In genomic region chr1:230281531-230281930, GRCh38 we compare ENCODE assay signal across 17 cellular contexts.
A peak's percentile ranks its signal among the peaks of the same experiment; 100 is the strongest.
DNase-seq lines count a peak whose midpoint lies in the region; ATAC-seq and TF ChIP-seq lines count a peak whose summit lies in the region.
"Had no signal": no experiment of that assay in that cellular context is flagged by ENCODE, and none has a peak within 500 bp of the region (broad histone marks: within the 10 kb centered on the region; RNA-seq: fewer than 3 reads in every experiment).

No MANE protein-coding gene starts in this region.

- WGBS in IMR-90 (ENCODE audit: extremely low coverage in 2 of 2, insufficient read length in 1 of 2), 2 experiments = no CpG with 5 or more reads among the region's 19 CpGs

- H4K20me1 ChIP-seq in IMR-90 (ENCODE audit: insufficient read depth, low read length) = no peaks in the 10 kb centered on the region
- peaks cover 3% of the 10 kb centered on the region for H4K20me1 ChIP-seq in osteoblast (ENCODE audit: insufficient read depth, low read length)

- H2BK15ac ChIP-seq in IMR-90 (ENCODE audit: low read depth, low read length) = no peak overlapping the region

- POLR2A ChIA-PET in IMR-90 (lab: Charles Lee; ENCODE audit: unreplicated experiment) (no interaction called here), T-cell (lab: Charles Lee) (interaction anchor here in 1 of 2 donors (0.6 kb wide), 1 partner anchor 12 kb away, joined by 4 read pairs; no protein-coding TSS in a partner anchor)
- POLR2A ChIA-PET in activated naive CD8-positive, alpha-beta T cell treated with anti-CD3 and anti-CD28 coated beads, Interleukin-2, amount 10 ng/mL, durations not matched to agents 7 days and 5 days (lab: Charles Lee) = no interaction called here

- H3K4me1 Mint-ChIP-seq in CD4-positive, CD25-positive, alpha-beta regulatory T cell = peaks cover 0 to 18% (median 3%) of the 10 kb centered on the region in 4 donors
- peaks cover 29% of the 10 kb centered on the region for H3K4me1 Mint-ChIP-seq in activated naive CD8-positive, alpha-beta T cell treated with anti-CD3 and anti-CD28 coated beads, Interleukin-2, amount 10 ng/mL, durations not matched to agents 7 days and 5 days
- H3K4me1 Mint-ChIP-seq in T-cell = peaks cover 22 to 36% (median 35%) of the 10 kb centered on the region in 3 donors
- H3K4me1 Mint-ChIP-seq: central memory CD8-positive, alpha-beta T cell had no signal

- intact Hi-C loops in IMR-90 (cut with micrococcal nuclease) = no loop called here

- H3K27ac ChIP-seq in CD4-positive, CD25-positive, alpha-beta regulatory T cell (ENCODE audit: insufficient read depth, low read length, poor library complexity, severe bottlenecking) = no peak overlapping the region
- no peak overlapping the region for H3K27ac ChIP-seq in IMR-90 (ENCODE audit: insufficient read depth, low read length)
- no peak overlapping the region for H3K27ac ChIP-seq in osteoblast (ENCODE audit: low read depth, low read length)
- H3K27ac ChIP-seq: gastroesophageal sphincter had no signal

- H3K4ac ChIP-seq in IMR-90 (ENCODE audit: low read depth, low read length) = no peak overlapping the region

- H3K27ac Mint-ChIP-seq in CD4-positive, CD25-positive, alpha-beta regulatory T cell = peak overlapping the region in 2 of 3 donors; percentile 15 to 62
- H3K27ac Mint-ChIP-seq in activated naive CD8-positive, alpha-beta T cell treated with anti-CD3 and anti-CD28 coated beads, Interleukin-2, amount 10 ng/mL, durations not matched to agents 7 days and 5 days = peak overlapping the region; percentile 38
- peak overlapping the region in 1 of 2 donors; percentile 66 for H3K27ac Mint-ChIP-seq in T-cell

- no peaks in the 10 kb centered on the region for H3K27me3 Mint-ChIP-seq in CD4-positive, CD25-positive, alpha-beta regulatory T cell
- H3K27me3 Mint-ChIP-seq in activated naive CD8-positive, alpha-beta T cell treated with anti-CD3 and anti-CD28 coated beads, Interleukin-2, amount 10 ng/mL, durations not matched to agents 7 days and 5 days = no peaks in the 10 kb centered on the region
- H3K27me3 Mint-ChIP-seq in T-cell = no peaks in the 10 kb centered on the region
- H3K27me3 Mint-ChIP-seq: central memory CD8-positive, alpha-beta T cell had no signal

- no TSS peak for BruUV-seq in IMR-90 (replicated peaks; lab: Mats Ljungman, UMichigan)

- no peak overlapping the region for H3K9ac ChIP-seq in IMR-90 (ENCODE audit: low read depth, low read length)

- no peak overlapping the region for H2AK5ac ChIP-seq in IMR-90 (ENCODE audit: low read depth, low read length)

- H3K18ac ChIP-seq in IMR-90 (ENCODE audit: low read depth, low read length) = no peak overlapping the region

- H3K4me2 ChIP-seq in IMR-90 (ENCODE audit: low read depth, low read length) (no peak overlapping the region), osteoblast (ENCODE audit: insufficient read depth, low read length) (no peak overlapping the region)

- no peak overlapping the region for H3K23ac ChIP-seq in IMR-90 (ENCODE audit: low read depth, low read length)

- H3K14ac ChIP-seq in IMR-90 (replicated peaks; ENCODE audit: low read depth, low read length) = no peak overlapping the region

- H3K36me3 ChIP-seq in CD4-positive, CD25-positive, alpha-beta regulatory T cell (ENCODE audit: control insufficient read depth, insufficient read depth, low read length) = peaks cover 3% of the 10 kb centered on the region
- peaks cover 36% of the 10 kb centered on the region for H3K36me3 ChIP-seq in IMR-90 (ENCODE audit: control insufficient read depth, insufficient read depth, low read length)
- peaks cover 32% of the 10 kb centered on the region for H3K36me3 ChIP-seq in osteoblast (ENCODE audit: insufficient read depth, low read length)

- H3K9me3 ChIP-seq in CD4-positive, CD25-positive, alpha-beta regulatory T cell (ENCODE audit: control insufficient read depth in 2 of 2, low read length in 2 of 2) = no peaks in the 10 kb centered on the region
- H3K9me3 ChIP-seq in IMR-90 (ENCODE audit: control insufficient read depth, insufficient read depth, low read length) (no peaks in the 10 kb centered on the region), osteoblast (ENCODE audit: low read depth, low read length) (no peaks in the 10 kb centered on the region)
- H3K9me3 ChIP-seq: gastroesophageal sphincter had no signal

- peaks cover 6% of the 10 kb centered on the region for H3K4me1 ChIP-seq in CD4-positive, CD25-positive, alpha-beta regulatory T cell (ENCODE audit: control insufficient read depth, insufficient read depth, low read length, poor library complexity, severe bottlenecking)
- H3K4me1 ChIP-seq in IMR-90 (ENCODE audit: control insufficient read depth, insufficient read depth, low read length) = no peaks in the 10 kb centered on the region
- H3K4me1 ChIP-seq in osteoblast (ENCODE audit: insufficient read depth, low read length) = no peaks in the 10 kb centered on the region

- no peak overlapping the region for H3K4me3 ChIP-seq in CD4-positive, CD25-positive, alpha-beta regulatory T cell (ENCODE audit: low read depth, low read length)
- H3K4me3 ChIP-seq in IMR-90 (ENCODE audit: insufficient read depth, low read depth, low read length) (no peak overlapping the region), osteoblast (ENCODE audit: insufficient read depth, low read length) (no peak overlapping the region)
- H3K4me3 ChIP-seq: gastroesophageal sphincter had no signal

- no peaks in the 10 kb centered on the region for H3K27me3 ChIP-seq in CD4-positive, CD25-positive, alpha-beta regulatory T cell (ENCODE audit: control insufficient read depth, insufficient read depth, low read length)
- H3K27me3 ChIP-seq in IMR-90 (ENCODE audit: control insufficient read depth, insufficient read depth, low read length) = no peaks in the 10 kb centered on the region
- H3K27me3 ChIP-seq in osteoblast (ENCODE audit: insufficient read depth, low read length) = peaks cover 3% of the 10 kb centered on the region
- H3K27me3 ChIP-seq: gastroesophageal sphincter had no signal

- H2AK9ac ChIP-seq in IMR-90 (replicated peaks; ENCODE audit: low read depth, low read length, poor library complexity) = no peak overlapping the region

- no peak overlapping the region for H3K56ac ChIP-seq in IMR-90 (ENCODE audit: extremely low read depth, insufficient read depth, low read length)

- no peak overlapping the region for H2BK5ac ChIP-seq in IMR-90 (ENCODE audit: low read depth, low read length, poor library complexity, severe bottlenecking)

- H3K9me3 Mint-ChIP-seq in CD4-positive, CD25-positive, alpha-beta regulatory T cell = no peaks in the 10 kb centered on the region
- no peaks in the 10 kb centered on the region for H3K9me3 Mint-ChIP-seq in activated naive CD8-positive, alpha-beta T cell treated with anti-CD3 and anti-CD28 coated beads, Interleukin-2, amount 10 ng/mL, durations not matched to agents 7 days and 5 days
- H3K9me3 Mint-ChIP-seq in T-cell = no peaks in the 10 kb centered on the region
- H3K9me3 Mint-ChIP-seq: central memory CD8-positive, alpha-beta T cell; T-helper 1 cell treated with Interleukin-12 subunit alpha and Interleukin-12 subunit beta and Interleukin-4 antibody, amounts not matched to agents 30 μg/mL and 1 μg/mL, for 36 hours had no signal

- H3K9me1 ChIP-seq in IMR-90 (ENCODE audit: insufficient read depth, low read length) = no peaks in the 10 kb centered on the region

- H4K5ac ChIP-seq in IMR-90 (ENCODE audit: low read depth, low read length) = no peak overlapping the region

- in situ Hi-C loops in IMR-90 (cut with MboI; ENCODE audit: low sequenced_read_pairs) = no loop called here

- CTCF ChIA-PET in IMR-90 (lab: Yijun Ruan, JAX) (no interaction called here), T-cell (lab: Charles Lee) (no interaction called here)

- H3K4me3 Mint-ChIP-seq in CD4-positive, CD25-positive, alpha-beta regulatory T cell = no peak overlapping the region
- no peak overlapping the region for H3K4me3 Mint-ChIP-seq in activated naive CD8-positive, alpha-beta T cell treated with anti-CD3 and anti-CD28 coated beads, Interleukin-2, amount 10 ng/mL, durations not matched to agents 7 days and 5 days
- no peak overlapping the region for H3K4me3 Mint-ChIP-seq in T-cell
- H3K4me3 Mint-ChIP-seq: central memory CD8-positive, alpha-beta T cell; T-helper 1 cell treated with Interleukin-12 subunit alpha and Interleukin-12 subunit beta and Interleukin-4 antibody, amounts not matched to agents 30 μg/mL and 1 μg/mL, for 36 hours had no signal

- no peak for TF ChIP-seq CTCF in IMR-90 (conservative IDR thresholded peaks at IDR 0.05; ENCODE audit: low read depth, low read length)
- TF ChIP-seq CTCF in osteoblast (IDR thresholded peaks at IDR 0.05; ENCODE audit: extremely low read depth, low read depth, low read length) = no peak

- H3K79me1 ChIP-seq in IMR-90 (ENCODE audit: low read depth in 1 of 2, low read length in 2 of 2) = no peaks in the 10 kb centered on the region; a peak in 1 of 4 replicates

- dilution Hi-C loops in IMR-90 (cut with HindIII; ENCODE audit: low sequenced_read_pairs, unreplicated experiment) = no loop called here

- no peak overlapping the region for H2BK20ac ChIP-seq in IMR-90 (ENCODE audit: low read depth, low read length)

- H3K36me3 Mint-ChIP-seq in CD4-positive, CD25-positive, alpha-beta regulatory T cell = peaks cover 16% of the 10 kb centered on the region
- H3K36me3 Mint-ChIP-seq in activated naive CD8-positive, alpha-beta T cell treated with anti-CD3 and anti-CD28 coated beads, Interleukin-2, amount 10 ng/mL, durations not matched to agents 7 days and 5 days = peaks cover 3% of the 10 kb centered on the region
- peaks cover 29% of the 10 kb centered on the region for H3K36me3 Mint-ChIP-seq in T-cell

- no peaks in the 10 kb centered on the region for H3K79me2 ChIP-seq in osteoblast (ENCODE audit: insufficient read depth, low read length)

- H2AFZ ChIP-seq in IMR-90 (replicated peaks; ENCODE audit: low read length, poor library complexity) = no peak overlapping the region
- no peak overlapping the region for H2AFZ ChIP-seq in osteoblast (ENCODE audit: low read length)

- no peak for TF ChIP-seq POLR2A in IMR-90 (IDR thresholded peaks at IDR 0.05; ENCODE audit: low read depth, low read length)

- no peak for TF ChIP-seq RAD21 in IMR-90 (IDR thresholded peaks at IDR 0.05; ENCODE audit: low read length)

- no peak for ATAC-seq in CD4-positive, CD25-positive, alpha-beta regulatory T cell (ENCODE audit: low read depth in 2 of 2)
- ATAC-seq in IMR-90 (ENCODE audit: low read depth) (no peak), T-cell (replicated peaks in 1 of 4) (no peak), HG02970 (IDR thresholded peaks at IDR 0.05; ENCODE audit: low FRiP score, unreplicated experiment) (no peak), HG02678 (IDR thresholded peaks at IDR 0.05; ENCODE audit: unreplicated experiment) (no peak)
- ATAC-seq in activated naive CD8-positive, alpha-beta T cell treated with anti-CD3 and anti-CD28 coated beads, Interleukin-2, amount 10 ng/mL, durations not matched to agents 7 days and 5 days (ENCODE audit: low read depth) = no peak
- ATAC-seq: gastroesophageal sphincter had no signal

- no peak overlapping the region for H4K91ac ChIP-seq in IMR-90 (ENCODE audit: insufficient read depth, low read depth, low read length)

- DNase-seq in CD4-positive, CD25-positive, alpha-beta regulatory T cell = no peak
- peak; percentile 9 for DNase-seq in IMR-90
- DNase-seq in activated naive CD8-positive, alpha-beta T cell treated with anti-CD3 and anti-CD28 coated beads, Interleukin-2, amount 10 ng/mL, durations not matched to agents 7 days and 5 days = peak; percentile 23
- peak; percentile 52 for DNase-seq in osteoblast (ENCODE audit: insufficient read length, low spot score, missing footprints)
- no peak for DNase-seq in T-cell
- no peak for DNase-seq in T-helper 2 cell
- DNase-seq: activated CD4-positive, alpha-beta T cell treated with anti-CD3 and anti-CD28 coated beads, Interleukin-2, amount 50 U/mL, for 48 hours; AML-193; DMS79; mesendoderm; NCI-H1417 treated with DMSO at 0.1 percent for 48 hours; NCI-H446 treated with DMSO at 0.1 percent for 48 hours had no signal

- no peak overlapping the region for H4K8ac ChIP-seq in IMR-90 (ENCODE audit: low read depth in 2 of 2, low read length in 2 of 2)

- no peak overlapping the region for H2BK120ac ChIP-seq in IMR-90 (ENCODE audit: low read depth, low read length)

Comparison
In these comparisons a context has a peak if more than half of its experiments do, and no peak if none do; other contexts are left out.
1. DNase-seq: peak in IMR-90 (single experiment), activated naive CD8-positive, alpha-beta T cell treated with anti-CD3 and anti-CD28 coated beads, Interleukin-2, amount 10 ng/mL, durations not matched to agents 7 days and 5 days (single experiment) and osteoblast (single experiment); none in CD4-positive, CD25-positive, alpha-beta regulatory T cell (0 of 3), T-cell (0 of 34) and T-helper 2 cell (0 of 5).